ENCODE assay signal across 8 cellular contexts in the genomic region with DNA sequence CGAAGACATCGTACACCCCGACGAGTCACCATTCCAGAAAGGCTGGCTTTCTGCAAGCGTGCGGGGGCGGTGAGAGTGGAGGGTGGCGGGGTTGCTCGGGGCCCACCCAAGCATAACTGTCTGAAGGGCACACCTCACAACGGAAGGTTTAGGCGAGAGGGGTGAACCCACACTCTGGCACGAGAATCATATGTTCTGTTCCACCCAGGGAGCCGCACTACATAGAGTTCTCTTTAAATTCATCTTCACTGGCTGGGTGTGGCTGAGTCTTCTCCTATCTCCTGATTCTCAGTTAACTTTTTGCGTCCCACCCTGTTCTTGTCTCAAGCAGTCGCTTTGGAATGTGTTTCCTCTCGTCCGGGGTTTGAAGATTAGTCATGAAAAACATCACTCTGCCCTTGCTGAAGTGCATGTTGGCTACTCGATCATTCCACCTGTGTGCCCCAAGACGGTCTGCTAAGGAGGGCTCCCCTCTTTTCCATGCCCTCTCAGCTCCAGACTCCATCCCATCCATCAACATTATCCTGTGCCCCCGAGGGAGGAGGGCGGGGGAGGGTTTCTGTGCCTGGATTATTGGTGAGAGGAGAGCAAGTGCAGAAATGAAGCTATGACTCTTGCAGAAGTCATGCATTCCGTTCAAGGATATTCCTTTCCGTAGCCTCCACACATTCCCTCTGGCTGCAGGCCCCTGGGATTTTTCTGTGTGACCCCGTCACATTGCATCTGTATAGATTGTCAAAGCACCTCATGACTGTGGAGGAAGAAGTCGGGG. TPM values are rescaled to one million over a fixed set of nuclear protein-coding genes. Genes with fewer than 3 reads are reported as not detected.
A peak's percentile ranks its signal among the peaks of the same experiment; 100 is the strongest.
DNase-seq lines count a peak whose midpoint lies in the region; ATAC-seq and TF ChIP-seq lines count a peak whose summit lies in the region.

No MANE protein-coding gene starts in this region.

- no peaks in the 10 kb centered on the region for H4K20me1 ChIP-seq in KMS-11 (ENCODE audit: insufficient read depth)

- H3K4me2 ChIP-seq in KMS-11, result peak overlapping the region; percentile 83; the same call in 1 of the 2 replicates

- H3K4me3 ChIP-seq in KMS-11 (IDR thresholded peaks at IDR 0.05; ENCODE audit: insufficient read depth, low read depth, low read length) (no peak overlapping the region), brain microvascular endothelial cell (ENCODE audit: low read depth, low read length) (no peak overlapping the region)

- ATAC-seq in GM18870 (IDR thresholded peaks at IDR 0.05; ENCODE audit: unreplicated experiment), result no peak
- no peak for ATAC-seq in HG03025 (IDR thresholded peaks at IDR 0.05; ENCODE audit: low FRiP score, unreplicated experiment)

- peak overlapping the region; percentile 72; the same call in 1 of the 2 replicates for H3K9ac ChIP-seq in KMS-11

- H3K79me2 ChIP-seq in KMS-11 (ENCODE audit: insufficient read depth, low read depth), result no peaks in the 10 kb centered on the region

- H2AFZ ChIP-seq in KMS-11 (ENCODE audit: low read depth), result peak overlapping the region; percentile 99

- H3K27me3 ChIP-seq in KMS-11 (ENCODE audit: insufficient read depth, low read depth) (no peaks in the 10 kb centered on the region), brain microvascular endothelial cell (replicated peaks) (no peaks in the 10 kb centered on the region), layer of hippocampus (ENCODE audit: control insufficient read depth, insufficient read depth, low read length) (no peaks in the 10 kb centered on the region)

- H3K27ac ChIP-seq in KMS-11 (no peak overlapping the region), brain microvascular endothelial cell (peak overlapping the region; percentile 64), layer of hippocampus (ENCODE audit: low read depth, low read length) (peak overlapping the region; percentile 97), temporal lobe (ENCODE audit: low read depth, low read length) (peak overlapping the region; percentile 58)

- peak; percentile 56 for DNase-seq in brain microvascular endothelial cell
- no peak for DNase-seq in NCI-H1417 treated with DMSO at 0.1 percent for 48 hours (lab: John Stamatoyannopoulos, UW)
- no peak for DNase-seq in ureter (ENCODE audit: low spot score)

- peaks cover 9% of the 10 kb centered on the region for H3K4me1 ChIP-seq in KMS-11 (ENCODE audit: low read depth, poor library complexity, severe bottlenecking)

- in situ Hi-C loops in brain microvascular endothelial cell (cut with HindIII; ENCODE audit: low pct_ligation_motif_present, low sequenced_read_pairs), result no loop called here

- H3K36me3 ChIP-seq in KMS-11 (ENCODE audit: insufficient read depth) (no peaks in the 10 kb centered on the region), brain microvascular endothelial cell (replicated peaks) (no peaks in the 10 kb centered on the region)

- no peak for TF ChIP-seq CTCF in KMS-11 (conservative IDR thresholded peaks at IDR 0.05; ENCODE audit: low read depth, low read length)
- no peak for TF ChIP-seq CTCF in brain microvascular endothelial cell (IDR thresholded peaks at IDR 0.05; ENCODE audit: low read depth, low read length, missing control alignments)

RNA-seq across cellular contexts. Expression of a gene that starts 53.5 kb away (rescaled TPM):
- total RNA-seq in temporal lobe, result 3.4 TPM
- total RNA-seq in ureter, result 40.9 TPM
